Comparison of ENCODE assay signal across 13 cellular contexts in the genomic region with DNA sequence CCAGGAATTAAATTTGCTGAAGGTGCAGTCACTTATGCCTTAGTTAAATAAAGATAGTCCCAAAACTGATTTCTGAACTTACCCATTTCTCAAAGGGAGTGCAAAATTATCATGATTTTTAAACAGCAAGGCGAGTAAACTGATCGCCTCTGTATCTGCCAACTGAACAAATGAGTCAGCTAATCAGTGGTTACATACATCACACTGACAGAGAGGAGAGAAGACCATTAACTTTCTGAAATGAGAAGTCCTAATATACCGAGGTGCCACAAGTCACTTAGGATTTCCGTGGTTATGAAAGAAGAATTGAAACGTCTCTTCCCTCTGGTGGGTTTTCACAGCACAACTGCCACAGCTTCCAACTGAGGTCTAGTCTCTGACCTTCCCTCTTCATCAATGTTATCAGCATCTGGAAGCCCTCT.
DNase-seq lines count a peak whose midpoint lies in the region; ATAC-seq lines count a peak whose summit lies in the region.
"Had no signal": no experiment of that assay in that cellular context is flagged by ENCODE, and none has a peak within 500 bp of the region (broad histone marks: within the 10 kb centered on the region; RNA-seq: fewer than 3 reads in every experiment).

No MANE protein-coding gene starts in this region.

- no peak overlapping the region for H3K4me3 ChIP-seq in H7 (ENCODE audit: insufficient read depth, low read depth, low read length)

- peak; percentile 84 for ATAC-seq in GM19395 (IDR thresholded peaks at IDR 0.05; ENCODE audit: unreplicated experiment)
- no peak for ATAC-seq in GM19328 (IDR thresholded peaks at IDR 0.05; ENCODE audit: unreplicated experiment)
- ATAC-seq: left ventricle myocardium superior had no signal

- H3K27me3 ChIP-seq in H7 (ENCODE audit: control insufficient read depth, insufficient read depth, low read length) = no peaks in the 10 kb centered on the region

- DNase-seq in Kasumi-1 (lab: John Stamatoyannopoulos, UW) (peak; percentile 87 to 88), UCSD-AML1 (lab: John Stamatoyannopoulos, UW; ENCODE audit: unreplicated experiment) (peak; percentile 48), H7 (no peak), NCI-H128 (lab: John Stamatoyannopoulos, UW; ENCODE audit: unreplicated experiment) (no peak), iPS-NIHi7 (ENCODE audit: extremely low spot score) (no peak)
- DNase-seq: Calu3; foreskin fibroblast; left ventricle myocardium superior; NCI-H1694; nucleus accumbens; stimulated activated CD4-positive, alpha-beta T cell treated with anti-CD3 and anti-CD28 coated beads, Interleukin-15, amount 100 ng/mL, for 24 hours had no signal

- no peaks in the 10 kb centered on the region for H3K36me3 ChIP-seq in H7 (replicated peaks; ENCODE audit: control insufficient read depth, insufficient read depth, low read length)

Comparison
In these comparisons a context has a peak if more than half of its experiments do, and no peak if none do; other contexts are left out.
1. DNase-seq: peak in Kasumi-1 (2 of 2) and UCSD-AML1 (single experiment); none in H7 (single experiment), NCI-H128 (single experiment) and iPS-NIHi7 (single experiment).